Comparison of ENCODE assay signal across 20 cellular contexts in genomic region chr7:18437086-18437485, GRCh38. TPM values are rescaled to one million over a fixed set of nuclear protein-coding genes. Genes with fewer than 3 reads are reported as not detected.
DNase-seq lines count a peak whose midpoint lies in the region; ATAC-seq and TF ChIP-seq lines count a peak whose summit lies in the region.
"Had no signal": no experiment of that assay in that cellular context is flagged by ENCODE, and none has a peak within 500 bp of the region (broad histone marks: within the 10 kb centered on the region; RNA-seq: fewer than 3 reads in every experiment).

No MANE protein-coding gene starts in this region.

- H4K91ac ChIP-seq in IMR-90 (ENCODE audit: insufficient read depth, low read depth, low read length), result no peak overlapping the region

- intact Hi-C loops in IMR-90 (cut with micrococcal nuclease), result no loop called here
- intact Hi-C loops in thyroid gland (cut with DNase I), result no loop called here
- intact Hi-C loops in heart left ventricle (cut with DNase I), result no loop called here

- no CpG with 5 or more reads among the region's 1 CpG for WGBS in IMR-90 (ENCODE audit: extremely low coverage in 2 of 2, insufficient read length in 1 of 2), 2 experiments
- 72 to 88% methylated on average over 1 of the region's 1 CpG for WGBS in thyroid gland, 2 donors
- 61 to 70% (median 67%) methylated on average over 1 of the region's 1 CpG for WGBS in heart left ventricle, 4 donors

- CTCF ChIA-PET in IMR-90 (lab: Yijun Ruan, JAX), result interaction anchor here (0.6 kb wide), 1 partner anchor 47 kb away, joined by 3 read pairs; no protein-coding TSS in a partner anchor

- POLR2A ChIA-PET in IMR-90 (lab: Charles Lee; ENCODE audit: unreplicated experiment), result no interaction called here

- no peak overlapping the region for H3K56ac ChIP-seq in IMR-90 (ENCODE audit: extremely low read depth, insufficient read depth, low read length)

- no peak overlapping the region for H3K4me3 ChIP-seq in IMR-90 (ENCODE audit: insufficient read depth, low read depth, low read length)
- H3K4me3 ChIP-seq in adipocyte (ENCODE audit: low read length), result no peak overlapping the region
- H3K4me3 ChIP-seq in thyroid gland (replicated peaks in 1 of 3), result no peak overlapping the region
- H3K4me3 ChIP-seq in heart left ventricle, result no peak overlapping the region
- H3K4me3 ChIP-seq: BLaER1, GM23338 had no signal

- ATAC-seq in IMR-90 (ENCODE audit: low read depth) (peak; percentile 49), heart left ventricle (no peak)
- ATAC-seq: GM23338, HCT116 had no signal

- H2AK9ac ChIP-seq in IMR-90 (replicated peaks; ENCODE audit: low read depth, low read length, poor library complexity), result no peak overlapping the region

- no peak for TF ChIP-seq RAD21 in IMR-90 (IDR thresholded peaks at IDR 0.05; ENCODE audit: low read length)

- no peak overlapping the region for H3K9ac ChIP-seq in IMR-90 (ENCODE audit: low read depth, low read length)
- no peak overlapping the region for H3K9ac ChIP-seq in adipocyte (ENCODE audit: low read length)
- H3K9ac ChIP-seq: BLaER1 had no signal

- no peak overlapping the region for H2AFZ ChIP-seq in IMR-90 (replicated peaks; ENCODE audit: low read length, poor library complexity)
- H2AFZ ChIP-seq: GM23338 had no signal

- H4K20me1 ChIP-seq in IMR-90 (ENCODE audit: insufficient read depth, low read length), result no peaks in the 10 kb centered on the region
- H4K20me1 ChIP-seq: BLaER1 had no signal

- H3K4ac ChIP-seq in IMR-90 (ENCODE audit: low read depth, low read length), result no peak overlapping the region

- no TSS peak for BruUV-seq in IMR-90 (replicated peaks; lab: Mats Ljungman, UMichigan)

- in situ Hi-C loops in IMR-90 (cut with MboI; ENCODE audit: low sequenced_read_pairs), result no loop called here

- H3K4me1 ChIP-seq in IMR-90 (ENCODE audit: control insufficient read depth, insufficient read depth, low read length) (peaks cover 2% of the 10 kb centered on the region; the same call in 1 of the 2 replicates), adipocyte (ENCODE audit: control insufficient read depth, insufficient read depth, low read length) (no peaks in the 10 kb centered on the region), thyroid gland (no peaks in the 10 kb centered on the region), heart left ventricle (no peaks in the 10 kb centered on the region)
- H3K4me1 ChIP-seq: BLaER1 had no signal

- TF ChIP-seq POLR2A in IMR-90 (IDR thresholded peaks at IDR 0.05; ENCODE audit: low read depth, low read length), result no peak
- TF ChIP-seq POLR2A in thyroid gland (IDR thresholded peaks at IDR 0.05), result no peak
- TF ChIP-seq POLR2A in heart left ventricle (IDR thresholded peaks at IDR 0.05), result no peak

- no peak overlapping the region for H3K18ac ChIP-seq in IMR-90 (ENCODE audit: low read depth, low read length)

- H3K9me3 ChIP-seq in IMR-90 (ENCODE audit: control insufficient read depth, insufficient read depth, low read length) (no peaks in the 10 kb centered on the region), adipocyte (ENCODE audit: control insufficient read depth, low read length) (no peaks in the 10 kb centered on the region), thyroid gland (no peaks in the 10 kb centered on the region), heart left ventricle (no peaks in the 10 kb centered on the region)
- H3K9me3 ChIP-seq: BLaER1 had no signal

- no peak overlapping the region for H3K14ac ChIP-seq in IMR-90 (replicated peaks; ENCODE audit: low read depth, low read length)

- dilution Hi-C loops in IMR-90 (cut with HindIII; ENCODE audit: low sequenced_read_pairs, unreplicated experiment), result no loop called here

- H3K4me2 ChIP-seq in IMR-90 (ENCODE audit: low read depth, low read length), result no peak overlapping the region
- H3K4me2 ChIP-seq: BLaER1, GM23338 had no signal

- H3K23ac ChIP-seq in IMR-90 (ENCODE audit: low read depth, low read length), result no peak overlapping the region

- no peak overlapping the region for H4K5ac ChIP-seq in IMR-90 (ENCODE audit: low read depth, low read length)

- no peak overlapping the region for H2BK15ac ChIP-seq in IMR-90 (ENCODE audit: low read depth, low read length)

- H2BK20ac ChIP-seq in IMR-90 (ENCODE audit: low read depth, low read length), result no peak overlapping the region

- no peak overlapping the region for H2BK5ac ChIP-seq in IMR-90 (ENCODE audit: low read depth, low read length, poor library complexity, severe bottlenecking)

- DNase-seq in IMR-90 (peak; percentile 84), adipocyte (ENCODE audit: low read depth) (peak; percentile 36), fibroblast of the conjunctiva (ENCODE audit: low read depth) (peak; percentile 10), NCI-H345 (lab: John Stamatoyannopoulos, UW) (no peak), thyroid gland (no peak), NCI-H1694 (lab: John Stamatoyannopoulos, UW) (no peak), heart left ventricle (no peak)
- DNase-seq: CD4-positive, alpha-beta T cell; COR-L47; KG1; NCI-H1092 treated with DMSO at 0.1 percent for 48 hours; NCI-H1436 treated with DMSO at 0.1 percent for 48 hours; NCI-H2029; NCI-H2227 treated with DMSO at 0.1 percent for 48 hours; NCI-H524; NCI-H82; Right ventricle myocardium superior had no signal

- H2AK5ac ChIP-seq in IMR-90 (ENCODE audit: low read depth, low read length), result no peak overlapping the region

- TF ChIP-seq CTCF in IMR-90 (conservative IDR thresholded peaks at IDR 0.05; ENCODE audit: low read depth, low read length) (no peak), thyroid gland (IDR thresholded peaks at IDR 0.05) (no peak), heart left ventricle (IDR thresholded peaks at IDR 0.05) (no peak)

- H2BK120ac ChIP-seq in IMR-90 (ENCODE audit: low read depth, low read length), result no peak overlapping the region

- H3K9me1 ChIP-seq in IMR-90 (ENCODE audit: insufficient read depth, low read length), result no peaks in the 10 kb centered on the region

- H3K27ac ChIP-seq in IMR-90 (ENCODE audit: insufficient read depth, low read length), result no peak overlapping the region
- no peak overlapping the region for H3K27ac ChIP-seq in thyroid gland
- H3K27ac ChIP-seq in heart left ventricle, result no peak overlapping the region
- H3K27ac ChIP-seq: BLaER1 had no signal

- no peaks in the 10 kb centered on the region for H3K36me3 ChIP-seq in IMR-90 (ENCODE audit: control insufficient read depth, insufficient read depth, low read length)
- no peaks in the 10 kb centered on the region for H3K36me3 ChIP-seq in adipocyte (ENCODE audit: control insufficient read depth, insufficient read depth, low read length, severe bottlenecking)
- H3K36me3 ChIP-seq in thyroid gland, result no peaks in the 10 kb centered on the region
- H3K36me3 ChIP-seq in heart left ventricle, result no peaks in the 10 kb centered on the region
- H3K36me3 ChIP-seq: BLaER1 had no signal

- H3K27me3 ChIP-seq in IMR-90 (ENCODE audit: control insufficient read depth, insufficient read depth, low read length) (no peaks in the 10 kb centered on the region), adipocyte (replicated peaks; ENCODE audit: control insufficient read depth, insufficient read depth, low read length) (no peaks in the 10 kb centered on the region), thyroid gland (no peaks in the 10 kb centered on the region), heart left ventricle (no peaks in the 10 kb centered on the region)
- H3K27me3 ChIP-seq: BLaER1 had no signal

- H3K79me1 ChIP-seq in IMR-90 (ENCODE audit: low read depth in 1 of 2, low read length in 2 of 2), result no peaks in the 10 kb centered on the region

- no peak overlapping the region for H4K8ac ChIP-seq in IMR-90 (ENCODE audit: low read depth in 2 of 2, low read length in 2 of 2)

TF ChIP-seq in IMR-90, 13 proteins besides CTCF, POLR2A, EP300 and RAD21:
- no peak for TF ChIP-seq MAZ (IDR thresholded peaks at IDR 0.05; ENCODE audit: borderline replicate concordance, low read depth, low read length)
- TF ChIP-seq CEBPB (IDR thresholded peaks at IDR 0.05; ENCODE audit: low read depth, low read length), result peak; percentile 59; the same call in 1 of the 2 replicates
TF ChIP-seq in IMR-90: peak in this region for 1.

RNA-seq across cellular contexts. Expression of gene HDAC9, which starts 58.5 kb away (rescaled TPM):
- total RNA-seq in IMR-90 (2012; rRNA removed) (24.2 and 24.7 TPM in 2 replicates), thyroid gland (10 to 100 TPM in 1 of 4 donors, 1 to 10 TPM in 3; 5.4 to 28.2 (median 7.2) TPM), heart left ventricle (10 to 100 TPM; 20.0 to 62.9 (median 40.3) TPM)
- polyA plus RNA-seq in IMR-90 (2012; rRNA removed) (4.3 TPM in 2 replicates), heart left ventricle (1 to 10 TPM; 4.8 to 6.6 TPM)
- polyA plus RNA-seq in IMR-90 (2012; cell fraction: cytosol; rRNA removed), result 1.3 and 1.4 TPM in 2 replicates
- 2.1 and 8.5 TPM in 2 replicates for polyA plus RNA-seq in IMR-90 (2012; cell fraction: nucleus; rRNA removed; ENCODE audit: low replicate concordance)

Comparison
In these comparisons a context has a peak if more than half of its experiments do, and no peak if none do; other contexts are left out.
1. DNase-seq: peak in IMR-90 (single experiment), adipocyte (single experiment) and fibroblast of the conjunctiva (single experiment); none in NCI-H345 (single experiment), thyroid gland (0 of 2), NCI-H1694 (single experiment) and heart left ventricle (0 of 5).